ENCODE assay signal across 1 cellular context in the genomic region with DNA sequence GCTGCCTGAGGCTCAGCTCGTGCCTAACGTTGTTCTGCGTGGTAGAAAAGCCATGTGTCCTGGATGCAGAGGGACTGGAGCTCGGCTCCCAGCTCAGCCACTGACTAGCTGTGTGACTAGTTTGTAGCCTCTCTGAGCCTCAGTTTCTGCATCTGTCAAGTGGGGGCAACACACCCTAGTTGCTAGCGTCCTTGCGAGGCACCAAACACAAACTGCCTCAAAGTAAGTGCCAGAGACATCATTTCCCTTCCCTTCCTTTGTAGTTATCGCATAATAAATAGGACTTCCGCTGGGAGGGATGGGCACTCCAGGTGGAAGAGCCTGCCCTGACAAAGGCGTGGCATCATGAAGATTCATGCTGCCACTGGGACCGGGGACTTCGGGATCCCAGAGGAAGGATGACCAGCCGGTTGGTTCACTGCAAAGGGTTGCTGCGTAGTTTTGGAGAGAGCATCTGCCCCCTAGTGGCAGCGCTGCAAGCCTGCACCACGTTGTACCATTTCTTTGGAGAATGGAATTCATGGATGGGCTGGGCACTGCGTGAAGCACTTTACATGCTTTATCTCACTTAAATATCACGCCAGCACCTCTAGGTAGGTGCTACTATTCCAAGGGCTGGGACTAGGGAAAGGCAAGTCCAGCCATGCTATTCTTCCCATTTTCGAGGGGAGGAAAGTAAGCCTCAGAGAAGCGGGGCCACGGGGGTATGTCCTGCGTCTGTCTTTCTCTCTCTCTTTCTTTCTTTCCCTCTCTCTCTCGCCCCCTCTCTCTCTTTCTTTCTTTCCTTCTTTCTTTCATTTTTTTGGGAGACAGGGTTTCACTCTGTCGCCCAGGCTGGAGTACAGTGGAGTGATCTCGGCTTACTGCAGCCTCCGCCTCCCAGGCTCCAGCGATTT.
TF ChIP-seq lines count a peak whose summit lies in the region.

No MANE protein-coding gene starts in this region.

TF ChIP-seq in HepG2, 621 proteins besides CTCF, POLR2A, EP300 and RAD21 (continued from another document and continues in another):
- TF ChIP-seq, protein P1, sequence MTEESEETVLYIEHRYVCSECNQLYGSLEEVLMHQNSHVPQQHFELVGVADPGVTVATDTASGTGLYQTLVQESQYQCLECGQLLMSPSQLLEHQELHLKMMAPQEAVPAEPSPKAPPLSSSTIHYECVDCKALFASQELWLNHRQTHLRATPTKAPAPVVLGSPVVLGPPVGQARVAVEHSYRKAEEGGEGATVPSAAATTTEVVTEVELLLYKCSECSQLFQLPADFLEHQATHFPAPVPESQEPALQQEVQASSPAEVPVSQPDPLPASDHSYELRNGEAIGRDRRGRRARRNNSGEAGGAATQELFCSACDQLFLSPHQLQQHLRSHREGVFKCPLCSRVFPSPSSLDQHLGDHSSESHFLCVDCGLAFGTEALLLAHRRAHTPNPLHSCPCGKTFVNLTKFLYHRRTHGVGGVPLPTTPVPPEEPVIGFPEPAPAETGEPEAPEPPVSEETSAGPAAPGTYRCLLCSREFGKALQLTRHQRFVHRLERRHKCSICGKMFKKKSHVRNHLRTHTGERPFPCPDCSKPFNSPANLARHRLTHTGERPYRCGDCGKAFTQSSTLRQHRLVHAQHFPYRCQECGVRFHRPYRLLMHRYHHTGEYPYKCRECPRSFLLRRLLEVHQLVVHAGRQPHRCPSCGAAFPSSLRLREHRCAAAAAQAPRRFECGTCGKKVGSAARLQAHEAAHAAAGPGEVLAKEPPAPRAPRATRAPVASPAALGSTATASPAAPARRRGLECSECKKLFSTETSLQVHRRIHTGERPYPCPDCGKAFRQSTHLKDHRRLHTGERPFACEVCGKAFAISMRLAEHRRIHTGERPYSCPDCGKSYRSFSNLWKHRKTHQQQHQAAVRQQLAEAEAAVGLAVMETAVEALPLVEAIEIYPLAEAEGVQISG (CRISPR knock-in tag; IDR thresholded peaks at IDR 0.05): peak; percentile 45; the same call in 1 of the 2 replicates
- TF ChIP-seq BCL6 (CRISPR knock-in tag; IDR thresholded peaks at IDR 0.05) (0 out of 2 replicates have a peak, but pooled peaks have one; percentile 19), ZNF850 (CRISPR knock-in tag; conservative IDR thresholded peaks at IDR 0.05) (no peak), ADNP (CRISPR knock-in tag; IDR thresholded peaks at IDR 0.05) (no peak), ZNF431 (CRISPR knock-in tag; IDR thresholded peaks at IDR 0.05; ENCODE audit: borderline replicate concordance, low read depth) (no peak), KDM2A (CRISPR knock-in tag; IDR thresholded peaks at IDR 0.05; ENCODE audit: borderline replicate concordance, low read depth) (peak; percentile 80), NCOA2 (CRISPR knock-in tag; IDR thresholded peaks at IDR 0.05) (0 out of 2 replicates have a peak, but pooled peaks have one; percentile 21), TBL1XR1 (IDR thresholded peaks at IDR 0.05; ENCODE audit: borderline replicate concordance, low read length, partially characterized antibody) (no peak), ZNF557 (CRISPR knock-in tag; IDR thresholded peaks at IDR 0.05) (no peak), ZNF232 (CRISPR knock-in tag; IDR thresholded peaks at IDR 0.05; ENCODE audit: borderline replicate concordance) (peak; percentile 44; the same call in 1 of the 2 replicates), KAT8 (CRISPR knock-in tag; IDR thresholded peaks at IDR 0.05) (0 out of 2 replicates have a peak, but pooled peaks have one; percentile 20), CREB1 (IDR thresholded peaks at IDR 0.05) (no peak), CREB1 (CRISPR knock-in tag; IDR thresholded peaks at IDR 0.05) (no peak), ZNF205 (CRISPR knock-in tag; IDR thresholded peaks at IDR 0.05) (no peak)
- TF ChIP-seq, protein P2, sequence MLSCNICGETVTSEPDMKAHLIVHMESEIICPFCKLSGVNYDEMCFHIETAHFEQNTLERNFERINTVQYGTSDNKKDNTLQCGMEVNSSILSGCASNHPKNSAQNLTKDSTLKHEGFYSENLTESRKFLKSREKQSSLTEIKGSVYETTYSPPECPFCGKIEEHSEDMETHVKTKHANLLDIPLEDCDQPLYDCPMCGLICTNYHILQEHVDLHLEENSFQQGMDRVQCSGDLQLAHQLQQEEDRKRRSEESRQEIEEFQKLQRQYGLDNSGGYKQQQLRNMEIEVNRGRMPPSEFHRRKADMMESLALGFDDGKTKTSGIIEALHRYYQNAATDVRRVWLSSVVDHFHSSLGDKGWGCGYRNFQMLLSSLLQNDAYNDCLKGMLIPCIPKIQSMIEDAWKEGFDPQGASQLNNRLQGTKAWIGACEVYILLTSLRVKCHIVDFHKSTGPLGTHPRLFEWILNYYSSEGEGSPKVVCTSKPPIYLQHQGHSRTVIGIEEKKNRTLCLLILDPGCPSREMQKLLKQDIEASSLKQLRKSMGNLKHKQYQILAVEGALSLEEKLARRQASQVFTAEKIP (CRISPR knock-in tag; IDR thresholded peaks at IDR 0.05; ENCODE audit: borderline replicate concordance): no peak
- TF ChIP-seq, protein P3, sequence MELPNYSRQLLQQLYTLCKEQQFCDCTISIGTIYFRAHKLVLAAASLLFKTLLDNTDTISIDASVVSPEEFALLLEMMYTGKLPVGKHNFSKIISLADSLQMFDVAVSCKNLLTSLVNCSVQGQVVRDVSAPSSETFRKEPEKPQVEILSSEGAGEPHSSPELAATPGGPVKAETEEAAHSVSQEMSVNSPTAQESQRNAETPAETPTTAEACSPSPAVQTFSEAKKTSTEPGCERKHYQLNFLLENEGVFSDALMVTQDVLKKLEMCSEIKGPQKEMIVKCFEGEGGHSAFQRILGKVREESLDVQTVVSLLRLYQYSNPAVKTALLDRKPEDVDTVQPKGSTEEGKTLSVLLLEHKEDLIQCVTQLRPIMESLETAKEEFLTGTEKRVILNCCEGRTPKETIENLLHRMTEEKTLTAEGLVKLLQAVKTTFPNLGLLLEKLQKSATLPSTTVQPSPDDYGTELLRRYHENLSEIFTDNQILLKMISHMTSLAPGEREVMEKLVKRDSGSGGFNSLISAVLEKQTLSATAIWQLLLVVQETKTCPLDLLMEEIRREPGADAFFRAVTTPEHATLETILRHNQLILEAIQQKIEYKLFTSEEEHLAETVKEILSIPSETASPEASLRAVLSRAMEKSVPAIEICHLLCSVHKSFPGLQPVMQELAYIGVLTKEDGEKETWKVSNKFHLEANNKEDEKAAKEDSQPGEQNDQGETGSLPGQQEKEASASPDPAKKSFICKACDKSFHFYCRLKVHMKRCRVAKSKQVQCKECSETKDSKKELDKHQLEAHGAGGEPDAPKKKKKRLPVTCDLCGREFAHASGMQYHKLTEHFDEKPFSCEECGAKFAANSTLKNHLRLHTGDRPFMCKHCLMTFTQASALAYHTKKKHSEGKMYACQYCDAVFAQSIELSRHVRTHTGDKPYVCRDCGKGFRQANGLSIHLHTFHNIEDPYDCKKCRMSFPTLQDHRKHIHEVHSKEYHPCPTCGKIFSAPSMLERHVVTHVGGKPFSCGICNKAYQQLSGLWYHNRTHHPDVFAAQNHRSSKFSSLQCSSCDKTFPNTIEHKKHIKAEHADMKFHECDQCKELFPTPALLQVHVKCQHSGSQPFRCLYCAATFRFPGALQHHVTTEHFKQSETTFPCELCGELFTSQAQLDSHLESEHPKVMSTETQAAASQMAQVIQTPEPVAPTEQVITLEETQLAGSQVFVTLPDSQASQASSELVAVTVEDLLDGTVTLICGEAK (IDR thresholded peaks at IDR 0.05): no peak
- TF ChIP-seq, protein P3 (CRISPR knock-in tag; IDR thresholded peaks at IDR 0.05): no peak
- TF ChIP-seq, protein P4, sequence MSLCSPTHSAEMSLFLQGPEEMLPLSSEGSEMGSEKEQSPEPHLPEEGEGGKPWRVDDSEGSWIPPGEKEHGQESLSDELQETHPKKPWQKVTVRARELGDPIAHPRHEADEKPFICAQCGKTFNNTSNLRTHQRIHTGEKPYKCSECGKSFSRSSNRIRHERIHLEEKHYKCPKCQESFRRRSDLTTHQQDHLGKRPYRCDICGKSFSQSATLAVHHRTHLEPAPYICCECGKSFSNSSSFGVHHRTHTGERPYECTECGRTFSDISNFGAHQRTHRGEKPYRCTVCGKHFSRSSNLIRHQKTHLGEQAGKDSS (CRISPR knock-in tag; IDR thresholded peaks at IDR 0.05; ENCODE audit: borderline replicate concordance, low read depth): no peak
- TF ChIP-seq, protein P5, sequence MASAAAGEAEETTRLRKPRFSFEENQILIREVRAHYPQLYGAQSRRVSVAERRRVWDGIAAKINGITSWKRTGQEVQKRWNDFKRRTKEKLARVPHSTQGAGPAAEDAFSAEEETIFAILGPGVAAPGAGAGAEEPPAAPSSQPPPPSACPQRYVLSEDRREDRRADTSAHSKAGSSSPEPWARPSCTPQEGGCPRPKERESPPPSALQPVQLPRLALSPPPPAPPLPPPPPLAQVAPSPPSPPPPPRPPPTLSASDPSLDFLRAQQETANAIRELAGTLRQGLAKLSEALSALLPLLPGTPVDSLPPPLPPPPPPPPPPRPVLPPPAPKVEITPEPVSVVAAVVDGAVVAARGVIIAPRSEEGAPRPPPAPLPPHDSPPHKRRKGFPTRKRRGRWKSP (CRISPR knock-in tag; IDR thresholded peaks at IDR 0.05): no peak
- TF ChIP-seq, protein P6, sequence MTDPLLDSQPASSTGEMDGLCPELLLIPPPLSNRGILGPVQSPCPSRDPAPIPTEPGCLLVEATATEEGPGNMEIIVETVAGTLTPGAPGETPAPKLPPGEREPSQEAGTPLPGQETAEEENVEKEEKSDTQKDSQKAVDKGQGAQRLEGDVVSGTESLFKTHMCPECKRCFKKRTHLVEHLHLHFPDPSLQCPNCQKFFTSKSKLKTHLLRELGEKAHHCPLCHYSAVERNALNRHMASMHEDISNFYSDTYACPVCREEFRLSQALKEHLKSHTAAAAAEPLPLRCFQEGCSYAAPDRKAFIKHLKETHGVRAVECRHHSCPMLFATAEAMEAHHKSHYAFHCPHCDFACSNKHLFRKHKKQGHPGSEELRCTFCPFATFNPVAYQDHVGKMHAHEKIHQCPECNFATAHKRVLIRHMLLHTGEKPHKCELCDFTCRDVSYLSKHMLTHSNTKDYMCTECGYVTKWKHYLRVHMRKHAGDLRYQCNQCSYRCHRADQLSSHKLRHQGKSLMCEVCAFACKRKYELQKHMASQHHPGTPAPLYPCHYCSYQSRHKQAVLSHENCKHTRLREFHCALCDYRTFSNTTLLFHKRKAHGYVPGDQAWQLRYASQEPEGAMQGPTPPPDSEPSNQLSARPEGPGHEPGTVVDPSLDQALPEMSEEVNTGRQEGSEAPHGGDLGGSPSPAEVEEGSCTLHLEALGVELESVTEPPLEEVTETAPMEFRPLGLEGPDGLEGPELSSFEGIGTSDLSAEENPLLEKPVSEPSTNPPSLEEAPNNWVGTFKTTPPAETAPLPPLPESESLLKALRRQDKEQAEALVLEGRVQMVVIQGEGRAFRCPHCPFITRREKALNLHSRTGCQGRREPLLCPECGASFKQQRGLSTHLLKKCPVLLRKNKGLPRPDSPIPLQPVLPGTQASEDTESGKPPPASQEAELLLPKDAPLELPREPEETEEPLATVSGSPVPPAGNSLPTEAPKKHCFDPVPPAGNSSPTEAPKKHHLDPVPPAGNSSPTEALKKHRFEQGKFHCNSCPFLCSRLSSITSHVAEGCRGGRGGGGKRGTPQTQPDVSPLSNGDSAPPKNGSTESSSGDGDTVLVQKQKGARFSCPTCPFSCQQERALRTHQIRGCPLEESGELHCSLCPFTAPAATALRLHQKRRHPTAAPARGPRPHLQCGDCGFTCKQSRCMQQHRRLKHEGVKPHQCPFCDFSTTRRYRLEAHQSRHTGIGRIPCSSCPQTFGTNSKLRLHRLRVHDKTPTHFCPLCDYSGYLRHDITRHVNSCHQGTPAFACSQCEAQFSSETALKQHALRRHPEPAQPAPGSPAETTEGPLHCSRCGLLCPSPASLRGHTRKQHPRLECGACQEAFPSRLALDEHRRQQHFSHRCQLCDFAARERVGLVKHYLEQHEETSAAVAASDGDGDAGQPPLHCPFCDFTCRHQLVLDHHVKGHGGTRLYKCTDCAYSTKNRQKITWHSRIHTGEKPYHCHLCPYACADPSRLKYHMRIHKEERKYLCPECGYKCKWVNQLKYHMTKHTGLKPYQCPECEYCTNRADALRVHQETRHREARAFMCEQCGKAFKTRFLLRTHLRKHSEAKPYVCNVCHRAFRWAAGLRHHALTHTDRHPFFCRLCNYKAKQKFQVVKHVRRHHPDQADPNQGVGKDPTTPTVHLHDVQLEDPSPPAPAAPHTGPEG (CRISPR knock-in tag; IDR thresholded peaks at IDR 0.05): peak; percentile 51; the same call in 1 of the 2 replicates
- TF ChIP-seq, protein P7, sequence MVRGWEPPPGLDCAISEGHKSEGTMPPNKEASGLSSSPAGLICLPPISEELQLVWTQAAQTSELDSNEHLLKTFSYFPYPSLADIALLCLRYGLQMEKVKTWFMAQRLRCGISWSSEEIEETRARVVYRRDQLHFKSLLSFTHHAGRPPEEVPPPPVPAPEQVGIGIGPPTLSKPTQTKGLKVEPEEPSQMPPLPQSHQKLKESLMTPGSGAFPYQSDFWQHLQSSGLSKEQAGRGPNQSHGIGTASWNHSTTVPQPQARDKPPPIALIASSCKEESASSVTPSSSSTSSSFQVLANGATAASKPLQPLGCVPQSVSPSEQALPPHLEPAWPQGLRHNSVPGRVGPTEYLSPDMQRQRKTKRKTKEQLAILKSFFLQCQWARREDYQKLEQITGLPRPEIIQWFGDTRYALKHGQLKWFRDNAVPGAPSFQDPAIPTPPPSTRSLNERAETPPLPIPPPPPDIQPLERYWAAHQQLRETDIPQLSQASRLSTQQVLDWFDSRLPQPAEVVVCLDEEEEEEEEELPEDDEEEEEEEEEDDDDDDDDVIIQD (CRISPR knock-in tag; IDR thresholded peaks at IDR 0.05; ENCODE audit: low read depth): peak; percentile 52; the same call in 1 of the 2 replicates
